Comparison of ENCODE assay signal across 9 cellular contexts in genomic region chr2:150167711-150168110, GRCh38.
A peak's percentile ranks its signal among the peaks of the same experiment; 100 is the strongest.
DNase-seq lines count a peak whose midpoint lies in the region; ATAC-seq and TF ChIP-seq lines count a peak whose summit lies in the region.
"Had no signal": no experiment of that assay in that cellular context is flagged by ENCODE, and none has a peak within 500 bp of the region (broad histone marks: within the 10 kb centered on the region; RNA-seq: fewer than 3 reads in every experiment).

No MANE protein-coding gene starts in this region.

- H3K4me3 ChIP-seq in AG04450 (ENCODE audit: low read depth, low read length): no peak overlapping the region
- H3K4me3 ChIP-seq in adipocyte (ENCODE audit: low read length): no peak overlapping the region
- H3K4me3 ChIP-seq in ascending aorta: no peak overlapping the region

- no peak overlapping the region for H3K27ac Mint-ChIP-seq in natural killer cell

- ATAC-seq in GM19351 (IDR thresholded peaks at IDR 0.05; ENCODE audit: unreplicated experiment) (peak; percentile 97), HG03103 (IDR thresholded peaks at IDR 0.05; ENCODE audit: low read depth, unreplicated experiment) (peak; percentile 95), natural killer cell (no peak)

- TF ChIP-seq CTCF in AG04450 (IDR thresholded peaks at IDR 0.05; ENCODE audit: low read depth, low read length) (0 out of 2 replicates have a peak, but pooled peaks have one; percentile 2), ascending aorta (IDR thresholded peaks at IDR 0.05) (no peak), natural killer cell (IDR thresholded peaks at IDR 0.05) (no peak)

- H3K9me3 ChIP-seq in AG04450 (ENCODE audit: control insufficient read depth, insufficient read depth, low read length) (peaks cover 7% of the 10 kb centered on the region; the same call in 1 of the 2 replicates), adipocyte (ENCODE audit: control insufficient read depth, low read length) (no peaks in the 10 kb centered on the region), ascending aorta (no peaks in the 10 kb centered on the region)

- no peaks in the 10 kb centered on the region for H3K27me3 ChIP-seq in AG04450 (ENCODE audit: control insufficient read depth, insufficient read depth, low read length)
- no peaks in the 10 kb centered on the region for H3K27me3 ChIP-seq in adipocyte (replicated peaks; ENCODE audit: control insufficient read depth, insufficient read depth, low read length)
- H3K27me3 ChIP-seq in ascending aorta: no peaks in the 10 kb centered on the region

- no peaks in the 10 kb centered on the region for H3K4me1 Mint-ChIP-seq in natural killer cell

- H3K9ac ChIP-seq in adipocyte (ENCODE audit: low read length): no peak overlapping the region

- POLR2A ChIA-PET in AG04450 (lab: Yijun Ruan, JAX): no interaction called here

- no peaks in the 10 kb centered on the region for H3K36me3 Mint-ChIP-seq in natural killer cell

- H3K4me3 Mint-ChIP-seq in natural killer cell: no peak overlapping the region

- no peaks in the 10 kb centered on the region for H3K36me3 ChIP-seq in adipocyte (ENCODE audit: control insufficient read depth, insufficient read depth, low read length, severe bottlenecking)
- no peaks in the 10 kb centered on the region for H3K36me3 ChIP-seq in ascending aorta

- CTCF ChIA-PET in AG04450 (lab: Charles Lee): no interaction called here

- DNase-seq in AG04450 (ENCODE audit: low read depth, low spot score): no peak
- peak; percentile 70 for DNase-seq in adipocyte (ENCODE audit: low read depth)
- no peak for DNase-seq in superior temporal gyrus (ENCODE audit: extremely low spot score)
- no peak for DNase-seq in ascending aorta (ENCODE audit: low spot score in 2 of 2)
- no peak for DNase-seq in UCSD-AML1 (lab: John Stamatoyannopoulos, UW; ENCODE audit: unreplicated experiment)
- no peak for DNase-seq in natural killer cell
- DNase-seq: NCI-H187 treated with DMSO at 0.1 percent for 48 hours had no signal

- intact Hi-C loops in ascending aorta (cut with DNase I): loop anchor here (5.0 to 10.0 kb wide), 2 partner anchors 320 to 573 kb away; partner anchors contain the start of gene RND3
- intact Hi-C loops in natural killer cell (cut with micrococcal nuclease): no loop called here

- peaks cover 38% of the 10 kb centered on the region for H3K4me1 ChIP-seq in adipocyte (ENCODE audit: control insufficient read depth, insufficient read depth, low read length)
- peaks cover 0 to 15% of the 10 kb centered on the region in 2 donors for H3K4me1 ChIP-seq in ascending aorta

- H3K27ac ChIP-seq in AG04450 (ENCODE audit: low read depth, low read length) (no peak overlapping the region), ascending aorta (no peak overlapping the region)

- H3K27me3 Mint-ChIP-seq in natural killer cell (ENCODE audit: low read depth in 2 of 2): no peaks in the 10 kb centered on the region

- peaks cover 14 to 22% of the 10 kb centered on the region in 2 donors for H3K9me3 Mint-ChIP-seq in natural killer cell

Comparison
In these comparisons a context has a peak if more than half of its experiments do, and no peak if none do; other contexts are left out.
1. ATAC-seq: peak in GM19351 (single experiment) and HG03103 (single experiment); none in natural killer cell (0 of 3).